12 cellular contexts compared by ENCODE assay signal in the genomic region with DNA sequence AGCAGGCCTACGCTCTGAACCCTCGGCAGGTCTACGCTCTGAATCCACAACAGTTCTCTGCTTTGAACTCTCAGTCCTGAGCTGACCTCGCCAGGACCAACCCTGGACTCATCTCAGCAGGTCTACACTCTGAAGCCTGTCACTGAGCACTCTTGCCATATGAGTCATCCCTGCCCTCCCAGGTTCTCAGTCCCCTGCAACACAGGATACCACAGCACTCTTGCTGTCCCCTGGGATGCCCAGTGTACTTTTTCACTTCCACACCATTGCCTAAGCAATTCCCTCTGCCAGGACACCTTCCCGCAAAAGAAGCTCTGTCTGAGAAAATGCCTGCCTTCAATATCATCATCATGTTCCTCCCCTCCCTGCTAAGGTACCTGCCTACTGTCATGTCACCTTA. TPM values are rescaled to one million over a fixed set of nuclear protein-coding genes. Genes with fewer than 3 reads are reported as not detected.
DNase-seq lines count a peak whose midpoint lies in the region; ATAC-seq lines count a peak whose summit lies in the region.
"Had no signal": no experiment of that assay in that cellular context is flagged by ENCODE, and none has a peak within 500 bp of the region (broad histone marks: within the 10 kb centered on the region; RNA-seq: fewer than 3 reads in every experiment).

No MANE protein-coding gene starts in this region.

- DNase-seq in CD4-positive, alpha-beta memory T cell = no peak
- DNase-seq in left colon (no peak), mucosa of gallbladder (ENCODE audit: low spot score) (no peak), 8988T (no peak), NCI-H2107 treated with DMSO at 0.1 percent for 48 hours (lab: John Stamatoyannopoulos, UW; ENCODE audit: unreplicated experiment) (no peak)
- DNase-seq: colonic mucosa, NCI-H1930, right cardiac atrium had no signal

- H3K27me3 Mint-ChIP-seq in CD4-positive, alpha-beta memory T cell = no peaks in the 10 kb centered on the region

- H3K4me3 Mint-ChIP-seq in CD4-positive, alpha-beta memory T cell = no peak overlapping the region

- peaks cover 0 to 7% (median 3%) of the 10 kb centered on the region in 4 donors for H3K4me1 Mint-ChIP-seq in CD4-positive, alpha-beta memory T cell

- H3K36me3 Mint-ChIP-seq in CD4-positive, alpha-beta memory T cell = peaks cover 35 to 70% of the 10 kb centered on the region in 2 donors

- peak overlapping the region in 5 of 7 donors; percentile 57 to 91 (median 79) for H3K27ac Mint-ChIP-seq in CD4-positive, alpha-beta memory T cell

- POLR2A ChIA-PET in CD4-positive, alpha-beta memory T cell (lab: Charles Lee; ENCODE audit: partially characterized antibody) = no interaction called here

- no peaks in the 10 kb centered on the region for H3K9me3 ChIP-seq in CD4-positive, alpha-beta memory T cell (ENCODE audit: control insufficient read depth in 1 of 2, low read length in 2 of 2)
- H3K9me3 ChIP-seq: colonic mucosa, thoracic aorta had no signal

- H3K9me3 Mint-ChIP-seq in CD4-positive, alpha-beta memory T cell = no peaks in the 10 kb centered on the region

- no peaks in the 10 kb centered on the region for H3K4me1 ChIP-seq in CD4-positive, alpha-beta memory T cell (ENCODE audit: insufficient read depth, low read length)
- H3K4me1 ChIP-seq: colonic mucosa had no signal

- CTCF ChIA-PET in CD4-positive, alpha-beta memory T cell (lab: Charles Lee; ENCODE audit: partially characterized antibody) = interaction anchor here (1.4 kb wide), 1 partner anchor 12 kb away, joined by 4 read pairs; no protein-coding TSS in a partner anchor

- intact Hi-C loops in CD4-positive, alpha-beta memory T cell (cut with micrococcal nuclease) = no loop called here
- intact Hi-C loops in left colon (cut with DNase I, micrococcal nuclease) = no loop called here

- peaks cover 94% of the 10 kb centered on the region for H3K36me3 ChIP-seq in CD4-positive, alpha-beta memory T cell (ENCODE audit: insufficient read depth, low read length)
- H3K36me3 ChIP-seq: colonic mucosa, thoracic aorta had no signal

- ATAC-seq in GM21367 (IDR thresholded peaks at IDR 0.05; ENCODE audit: unreplicated experiment) = peak; percentile 69
- peak; percentile 89 for ATAC-seq in HG03432 (IDR thresholded peaks at IDR 0.05; ENCODE audit: unreplicated experiment)
- no peak for ATAC-seq in left colon

- no peak overlapping the region for H3K4me3 ChIP-seq in CD4-positive, alpha-beta memory T cell (ENCODE audit: low read length in 2 of 2)
- H3K4me3 ChIP-seq: colonic mucosa, thoracic aorta had no signal

- H3K27me3 ChIP-seq in CD4-positive, alpha-beta memory T cell (ENCODE audit: insufficient read depth, low read length) = no peaks in the 10 kb centered on the region
- H3K27me3 ChIP-seq: colonic mucosa had no signal

- H3K27ac ChIP-seq in CD4-positive, alpha-beta memory T cell (ENCODE audit: low read depth, low read length) = no peak overlapping the region
- H3K27ac ChIP-seq in cingulate gyrus (ENCODE audit: low read depth, low read length) = peak overlapping the region; percentile 58
- H3K27ac ChIP-seq: colonic mucosa had no signal

RNA-seq across cellular contexts. Expression of gene NUP210, which starts 42.0 kb away (rescaled TPM):
- total RNA-seq in CD4-positive, alpha-beta memory T cell = 100 to 1,000 TPM; 138 to 149 TPM
- 10 to 100 TPM; 20.5 to 81.8 TPM for polyA plus RNA-seq in CD4-positive, alpha-beta memory T cell
- 1 to 10 TPM; 5.6 to 9.1 TPM for total RNA-seq in left colon
- 12.1 TPM for total RNA-seq in mucosa of gallbladder

Comparison
In these comparisons a context has a peak if more than half of its experiments do, and no peak if none do; other contexts are left out.
1. RNA of gene NUP210, which starts 42.0 kb away (total RNA-seq): 138 to 149 TPM in CD4-positive, alpha-beta memory T cell; 12.1 TPM in mucosa of gallbladder (single experiment) and 5.6 to 9.1 TPM in left colon; every median in the first group is over 10 times any median in the second.